1 cellular context compared by ENCODE assay signal in the genomic region with DNA sequence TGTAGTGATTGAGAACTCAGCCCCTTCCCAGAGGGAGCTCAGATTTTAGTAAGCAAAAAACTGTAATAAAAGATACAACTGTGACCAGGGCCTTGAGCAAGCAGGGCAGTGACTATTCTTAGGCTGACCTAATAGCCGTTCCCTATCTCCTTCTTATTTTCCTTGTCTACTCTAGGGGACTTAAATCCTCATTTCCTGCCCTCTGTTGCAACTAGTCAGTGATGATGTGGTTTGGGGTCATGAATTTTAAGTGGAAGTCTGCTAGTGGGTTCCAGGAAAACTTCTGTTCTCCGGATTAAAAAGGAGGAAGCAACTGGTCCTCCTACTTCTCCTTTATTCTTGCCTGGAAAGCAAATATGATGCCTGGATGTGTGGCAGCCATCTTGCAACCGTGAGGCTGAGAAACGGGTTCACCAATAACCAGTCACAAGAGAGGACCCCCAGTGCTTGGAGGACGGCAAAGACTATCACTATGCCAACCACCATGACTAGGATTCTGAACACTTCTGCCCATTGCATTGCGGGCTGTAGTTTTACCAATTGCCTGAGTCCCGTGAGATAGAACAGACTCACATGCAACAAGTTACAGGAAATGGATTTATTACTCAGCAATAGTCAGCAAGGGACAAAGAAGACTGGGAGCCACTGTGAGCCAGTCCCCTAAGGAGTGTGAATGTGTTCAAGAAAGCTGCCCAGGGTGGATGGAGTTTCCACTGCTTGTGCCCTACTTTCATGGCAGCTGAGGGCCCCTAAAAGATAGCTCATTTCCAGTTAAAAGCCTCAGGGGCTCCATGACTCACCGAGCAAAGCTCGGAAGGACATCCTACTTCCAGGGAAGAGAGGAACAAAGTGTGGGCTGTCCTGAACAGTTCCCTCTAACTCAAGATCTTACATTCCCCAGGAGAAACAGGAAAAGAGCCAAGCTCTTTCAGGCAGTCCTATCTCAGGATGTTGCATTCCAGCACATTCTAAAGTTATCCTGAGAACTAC.
TF ChIP-seq lines count a peak whose summit lies in the region.

No MANE protein-coding gene starts in this region.

TF ChIP-seq in IMR-90, 13 proteins besides CTCF, POLR2A, EP300 and RAD21 (continued from another document):
- TF ChIP-seq, protein P1, sequence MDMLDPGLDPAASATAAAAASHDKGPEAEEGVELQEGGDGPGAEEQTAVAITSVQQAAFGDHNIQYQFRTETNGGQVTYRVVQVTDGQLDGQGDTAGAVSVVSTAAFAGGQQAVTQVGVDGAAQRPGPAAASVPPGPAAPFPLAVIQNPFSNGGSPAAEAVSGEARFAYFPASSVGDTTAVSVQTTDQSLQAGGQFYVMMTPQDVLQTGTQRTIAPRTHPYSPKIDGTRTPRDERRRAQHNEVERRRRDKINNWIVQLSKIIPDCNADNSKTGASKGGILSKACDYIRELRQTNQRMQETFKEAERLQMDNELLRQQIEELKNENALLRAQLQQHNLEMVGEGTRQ (IDR thresholded peaks at IDR 0.05; ENCODE audit: low read depth, low read length) = no peak
- TF ChIP-seq RFX5 (IDR thresholded peaks at IDR 0.05; ENCODE audit: low read depth, low read length) = no peak
- TF ChIP-seq RCOR1 (IDR thresholded peaks at IDR 0.05; ENCODE audit: insufficient replicate concordance, low read length) = no peak
- no peak for TF ChIP-seq FOS (IDR thresholded peaks at IDR 0.05; ENCODE audit: low read depth, low read length)
